In genomic region chr9:84701801-84702200, GRCh38 we compare ENCODE assay signal across 12 cellular contexts. TPM values are rescaled to one million over a fixed set of nuclear protein-coding genes. Genes with fewer than 3 reads are reported as not detected.
DNase-seq lines count a peak whose midpoint lies in the region; ATAC-seq and TF ChIP-seq lines count a peak whose summit lies in the region.
"Had no signal": no experiment of that assay in that cellular context is flagged by ENCODE, and none has a peak within 500 bp of the region (broad histone marks: within the 10 kb centered on the region; RNA-seq: fewer than 3 reads in every experiment).

No MANE protein-coding gene starts in this region.

- no peak for TF ChIP-seq CTCF in A673 (conservative IDR thresholded peaks at IDR 0.05; ENCODE audit: low read depth, low read length)

- no TSS peak for BruUV-seq in A673 (replicated peaks; lab: Mats Ljungman, UMichigan)

- POLR2A ChIA-PET in A673 (lab: Charles Lee; ENCODE audit: low non-redundant PET): no interaction called here

- intact Hi-C loops in A673 (cut with micrococcal nuclease; ENCODE audit: unreplicated experiment): loop anchor here (5.0 kb wide), 1 partner anchor 250 kb away; no protein-coding TSS in a partner anchor

- peak; percentile 85 for ATAC-seq in GM19043 (IDR thresholded peaks at IDR 0.05; ENCODE audit: low read depth, unreplicated experiment)
- ATAC-seq in HG02588 (IDR thresholded peaks at IDR 0.05; ENCODE audit: unreplicated experiment): peak; percentile 85
- peak; percentile 75 for ATAC-seq in HG03439 (IDR thresholded peaks at IDR 0.05; ENCODE audit: unreplicated experiment)
- ATAC-seq: activated naive CD8-positive, alpha-beta T cell treated with anti-CD3 and anti-CD28 coated beads, Interleukin-2, amount 50 U/mL, for 24 hours had no signal

- H3K9me3 ChIP-seq in subcutaneous abdominal adipose tissue (ENCODE audit: control insufficient read depth in 5 of 5, low read length in 5 of 5) (no peaks in the 10 kb centered on the region), A673 (ENCODE audit: low read depth, low read length, poor library complexity, severe bottlenecking) (no peaks in the 10 kb centered on the region)

- CTCF ChIA-PET in A673 (lab: Charles Lee): no interaction called here

- H3K4me3 ChIP-seq in subcutaneous abdominal adipose tissue (ENCODE audit: low read depth in 1 of 5, low read length in 5 of 5): no peak overlapping the region
- no peak overlapping the region for H3K4me3 ChIP-seq in A673 (ENCODE audit: low read depth, low read length, poor library complexity, severe bottlenecking)

- H3K36me3 ChIP-seq in subcutaneous abdominal adipose tissue (ENCODE audit: control insufficient read depth in 5 of 5, insufficient read depth in 5 of 5, low read length in 5 of 5): peaks cover 0 to 4% (median 0%) of the 10 kb centered on the region in 5 donors
- H3K36me3 ChIP-seq in A673 (ENCODE audit: insufficient read depth, low read length, poor library complexity, severe bottlenecking): no peaks in the 10 kb centered on the region

- H3K27ac ChIP-seq in subcutaneous abdominal adipose tissue (ENCODE audit: low read depth, low read length): peak overlapping the region; percentile 31
- no peak overlapping the region for H3K27ac ChIP-seq in A673 (ENCODE audit: low read depth, low read length, poor library complexity, severe bottlenecking)
- H3K27ac ChIP-seq: epithelial cell of prostate, parathyroid adenoma had no signal

- H3K27me3 ChIP-seq in subcutaneous abdominal adipose tissue (ENCODE audit: control insufficient read depth in 5 of 5, insufficient read depth in 4 of 5, low read length in 5 of 5) (no peaks in the 10 kb centered on the region), A673 (replicated peaks; ENCODE audit: insufficient read depth, low read depth, low read length, poor library complexity) (peaks cover 5% of the 10 kb centered on the region)

- H3K9ac ChIP-seq in subcutaneous abdominal adipose tissue (ENCODE audit: low read length in 5 of 5): no peak overlapping the region
- H3K9ac ChIP-seq: parathyroid adenoma had no signal

- DNase-seq in A673 (ENCODE audit: low spot score) (no peak), DMS79 (lab: John Stamatoyannopoulos, UW) (no peak)
- no peak for DNase-seq in activated CD4-positive, alpha-beta T cell treated with anti-CD3 and anti-CD28 coated beads for 1 hour
- DNase-seq: activated naive CD8-positive, alpha-beta T cell treated with anti-CD3 and anti-CD28 coated beads, Interleukin-2, amount 50 U/mL, for 24 hours; NCI-H1417 treated with DMSO at 0.1 percent for 48 hours; RPMI8226 had no signal

- H3K4me1 ChIP-seq in subcutaneous abdominal adipose tissue (ENCODE audit: control insufficient read depth in 5 of 5, insufficient read depth in 5 of 5, low read length in 5 of 5) (peaks cover 0 to 42% (median 20%) of the 10 kb centered on the region in 5 donors), A673 (ENCODE audit: insufficient read depth, low read length, poor library complexity, severe bottlenecking) (no peaks in the 10 kb centered on the region)
- H3K4me1 ChIP-seq: parathyroid adenoma had no signal

RNA-seq across cellular contexts. Expression of gene NTRK2, which starts 32.3 kb away (rescaled TPM):
- total RNA-seq in A673 (2021): 0.04 and 0.06 TPM in 2 replicates
